Comparison of ENCODE assay signal across 25 cellular contexts in the genomic region with DNA sequence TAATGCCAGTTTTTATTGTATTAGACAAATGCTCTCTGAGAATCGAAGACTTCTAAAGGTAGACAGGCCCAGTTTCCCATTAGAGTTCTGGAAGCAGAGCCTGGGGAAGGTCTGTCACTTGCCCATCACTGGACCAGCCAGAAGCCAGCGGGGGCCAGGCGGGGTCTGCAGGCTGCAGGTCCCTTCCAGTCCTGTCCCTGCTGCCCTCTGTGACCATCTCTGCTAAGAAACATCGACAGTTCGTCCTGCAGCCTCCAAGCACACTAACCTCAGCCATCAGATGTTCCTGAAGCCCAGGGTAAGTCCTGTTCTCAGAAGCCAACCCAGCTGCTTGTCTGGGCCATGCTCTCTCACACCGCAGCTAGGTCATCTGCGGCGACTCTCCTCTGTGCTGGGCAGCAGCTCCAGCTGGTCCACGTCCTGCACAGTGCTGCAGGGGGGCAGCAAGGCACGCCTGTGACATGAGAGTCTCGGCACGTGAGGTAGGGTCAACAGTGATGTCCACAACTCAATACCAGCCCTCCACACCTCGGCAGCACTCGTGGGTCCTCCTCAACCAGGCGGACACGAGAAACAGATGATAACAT.
"Had no signal": no experiment of that assay in that cellular context is flagged by ENCODE, and none has a peak within 500 bp of the region (broad histone marks: within the 10 kb centered on the region; RNA-seq: fewer than 3 reads in every experiment).

No MANE protein-coding gene starts in this region.

- H3K27me3 ChIP-seq: body of pancreas, Peyer's patch, SJSA1 had no signal

- H3K4me1 Mint-ChIP-seq: activated naive CD4-positive, alpha-beta T cell treated with anti-CD3 and anti-CD28 coated beads, Interleukin-2, amount 50 U/mL, for 24 hours; T-helper 17 cell had no signal

- H3K27ac ChIP-seq: body of pancreas, Peyer's patch, RWPE1, SJSA1 had no signal

- H3K4me3 Mint-ChIP-seq: activated CD8-positive, alpha-beta T cell treated with anti-CD3 and anti-CD28 coated beads for 36 hours; activated naive CD4-positive, alpha-beta T cell treated with anti-CD3 and anti-CD28 coated beads, Interleukin-2, amount 50 U/mL, for 24 hours; activated T-cell treated with anti-CD3 and anti-CD28 coated beads, Interleukin-2, amount 50 U/mL, for 24 hours; activated T-helper 1 cell treated with anti-CD3 and anti-CD28 coated beads, Interleukin-12 subunit alpha, Interleukin-12 subunit beta, Interleukin-2, Interleukin-4 antibody, amounts not matched to agents 30 ng/mL and 10 ng/mL and 1 ng/mL, durations not matched to agents 14 hours and 24 hours and 36 hours; T-helper 17 cell had no signal

- ATAC-seq: activated CD8-positive, alpha-beta T cell treated with anti-CD3 and anti-CD28 coated beads for 36 hours; body of pancreas; SK-N-SH treated with all-trans-retinoic acid at 6 μM for 48 hours; T-helper 17 cell had no signal

- DNase-seq: activated CD4-positive, alpha-beta T cell treated with anti-CD3 and anti-CD28 coated beads, Interleukin-2, amount 50 U/mL, for 1 hour; activated CD4-positive, CD25-positive, alpha-beta regulatory T cell; activated CD8-positive, alpha-beta T cell treated with anti-CD3 and anti-CD28 coated beads for 36 hours; activated effector memory CD4-positive, alpha-beta T cell treated with Interleukin-2 at 50 U/mL for 16 hours; activated naive CD4-positive, alpha-beta T cell; activated T-cell treated with anti-CD3 and anti-CD28 coated beads, Interleukin-2, amount 50 U/mL, for 24 hours; aorta; body of pancreas; central memory CD4-positive, alpha-beta T cell; MM.1S; NCI-H1105; NCI-H1436; NCI-H187; NCI-H446; NCI-H524; Peyer's patch; Right ventricle myocardium superior; T-helper 17 cell; T-helper 9 cell had no signal

- H3K9me3 Mint-ChIP-seq: activated CD8-positive, alpha-beta T cell treated with anti-CD3 and anti-CD28 coated beads for 36 hours; activated naive CD4-positive, alpha-beta T cell treated with anti-CD3 and anti-CD28 coated beads, Interleukin-2, amount 50 U/mL, for 24 hours; activated T-cell treated with anti-CD3 and anti-CD28 coated beads, Interleukin-2, amount 50 U/mL, for 24 hours; activated T-helper 1 cell treated with anti-CD3 and anti-CD28 coated beads, Interleukin-12 subunit alpha, Interleukin-12 subunit beta, Interleukin-2, Interleukin-4 antibody, amounts not matched to agents 30 ng/mL and 10 ng/mL and 1 ng/mL, durations not matched to agents 14 hours and 24 hours and 36 hours had no signal

- H3K4me3 ChIP-seq: body of pancreas, Peyer's patch, SJSA1 had no signal

- FAIRE-seq: bronchial epithelial cell had no signal

- H3K27ac Mint-ChIP-seq: activated CD8-positive, alpha-beta T cell treated with anti-CD3 and anti-CD28 coated beads for 36 hours; activated naive CD4-positive, alpha-beta T cell treated with anti-CD3 and anti-CD28 coated beads, Interleukin-2, amount 50 U/mL, for 24 hours; activated T-cell treated with anti-CD3 and anti-CD28 coated beads, Interleukin-2, amount 50 U/mL, for 24 hours; activated T-helper 1 cell treated with anti-CD3 and anti-CD28 coated beads, Interleukin-12 subunit alpha, Interleukin-12 subunit beta, Interleukin-2, Interleukin-4 antibody, amounts not matched to agents 30 ng/mL and 10 ng/mL and 1 ng/mL, durations not matched to agents 14 hours and 24 hours and 36 hours had no signal

- H3K9me3 ChIP-seq: body of pancreas, Peyer's patch, SJSA1 had no signal

- H3K27me3 Mint-ChIP-seq: activated CD8-positive, alpha-beta T cell treated with anti-CD3 and anti-CD28 coated beads for 36 hours; activated naive CD4-positive, alpha-beta T cell treated with anti-CD3 and anti-CD28 coated beads, Interleukin-2, amount 50 U/mL, for 24 hours; activated T-cell treated with anti-CD3 and anti-CD28 coated beads, Interleukin-2, amount 50 U/mL, for 24 hours; T-helper 17 cell had no signal

- H3K4me1 ChIP-seq: body of pancreas, Peyer's patch, SJSA1 had no signal
